8 cellular contexts compared by ENCODE assay signal in genomic region chr11:83285771-83286528, GRCh38. TPM values are rescaled to one million over a fixed set of nuclear protein-coding genes. Genes with fewer than 3 reads are reported as not detected.
A peak's percentile ranks its signal among the peaks of the same experiment; 100 is the strongest.
DNase-seq lines count a peak whose midpoint lies in the region; ATAC-seq and TF ChIP-seq lines count a peak whose summit lies in the region.

Gene CCDC90B, minus strand, starts transcription at chr11:83286367. Its CDS starts 395 bp downstream, at chr11:83285972.

- H3K9me3 ChIP-seq in colonic mucosa = no peaks in the 10 kb centered on the region

- H3K9ac ChIP-seq in colonic mucosa (ENCODE audit: low read depth in 2 of 2, low read length in 2 of 2) = peak within 1 kb of the TSS; percentile 82 to 97

- CTCF ChIA-PET in BJ (lab: Yijun Ruan, JAX) = interaction anchor here (1.0 to 1.9 kb wide), 5 partner anchors 9 to 417 kb away, joined by 3 to 8 read pairs (median 5); no protein-coding TSS in a partner anchor

- H3K27me3 ChIP-seq in BJ (ENCODE audit: control insufficient read depth, insufficient read depth, low read length) (no peaks in the 10 kb centered on the region), colonic mucosa (no peaks in the 10 kb centered on the region)

- ATAC-seq in HG03460 (IDR thresholded peaks at IDR 0.05; ENCODE audit: unreplicated experiment) = peak; percentile 90

- no peaks in the 10 kb centered on the region for H3K4me1 ChIP-seq in colonic mucosa

- intact Hi-C loops in colonic mucosa (cut with DNase I) = loop anchor here (10.0 kb wide), 1 partner anchor 191 kb away; no protein-coding TSS in a partner anchor

- peak within 1 kb of the TSS; percentile 95 for H3K27ac ChIP-seq in colonic mucosa

- POLR2A ChIA-PET in BJ (lab: Charles Lee) = interaction anchor here (0.6 kb wide), 1 partner anchor 386 kb away, joined by 3 read pairs; the partner anchor contains the start of gene PRCP

- H3K4me3 ChIP-seq in BJ (ENCODE audit: low read depth, low read length) (peak within 1 kb of the TSS; percentile 76), colonic mucosa (peak within 1 kb of the TSS; percentile 68)

- no peak for TF ChIP-seq CTCF in BJ (IDR thresholded peaks at IDR 0.05; ENCODE audit: insufficient read depth, low read depth, low read length)
- no peak for TF ChIP-seq CTCF in colonic mucosa (IDR thresholded peaks at IDR 0.05)

- no peaks in the 10 kb centered on the region for H3K36me3 ChIP-seq in BJ (ENCODE audit: control insufficient read depth, insufficient read depth, low read length)
- no peaks in the 10 kb centered on the region for H3K36me3 ChIP-seq in colonic mucosa

- DNase-seq in BJ (ENCODE audit: low read depth) (peak; percentile 91), GM19240 (ENCODE audit: insufficient read length, low spot score) (peak; percentile 82), NCI-H526 (lab: John Stamatoyannopoulos, UW) (peak; percentile 99), colonic mucosa (peak; percentile 96), kidney tubule cell (ENCODE audit: low spot score) (peak; percentile 97)
- DNase-seq in activated CD4-positive, alpha-beta T cell treated with anti-CD3 and anti-CD28 coated beads for 48 hours = peak; percentile 94
- peak; percentile 69 to 87 (median 78) for DNase-seq in stimulated activated CD4-positive, alpha-beta T cell treated with anti-CD3 and anti-CD28 coated beads, Interleukin-1b, Interleukin-23, amount 100 ng/mL, for 24 hours (ENCODE audit: low read depth in 4 of 4, low spot score in 1 of 4)

RNA-seq across cellular contexts. Expression of gene CCDC90B, which starts in this region (rescaled TPM):
- 22.6 and 56.2 TPM in 2 replicates for polyA plus RNA-seq in BJ (2011; rRNA removed)
- 23.0 and 32.2 TPM in 2 replicates for polyA minus RNA-seq in BJ (2011; rRNA and poly(A)+ RNA removed)
- 10 to 100 TPM; 26.1 to 27.3 TPM for total RNA-seq in colonic mucosa

Comparison
In these comparisons a context has a peak if more than half of its experiments do, and no peak if none do; other contexts are left out.
1. Peak in every context shown above with its lines: DNase-seq, ATAC-seq, H3K4me3 ChIP-seq and H3K27ac ChIP-seq.